8 cellular contexts compared by ENCODE assay signal in genomic region chr6:36547646-36548400, GRCh38. TPM values are rescaled to one million over a fixed set of nuclear protein-coding genes. Genes with fewer than 3 reads are reported as not detected.
DNase-seq lines count a peak whose midpoint lies in the region; ATAC-seq and TF ChIP-seq lines count a peak whose summit lies in the region.

No MANE protein-coding gene starts in this region.

- peaks cover 23% of the 10 kb centered on the region for H3K4me1 ChIP-seq in smooth muscle cell (ENCODE audit: low read depth)

- no peak overlapping the region for H3K9ac ChIP-seq in smooth muscle cell (ENCODE audit: low read depth)

- H3K79me2 ChIP-seq in smooth muscle cell (ENCODE audit: low read depth): peaks cover 41% of the 10 kb centered on the region

- DNase-seq in HFF-Myc (ENCODE audit: extremely low read depth, low read depth): no peak
- no peak for DNase-seq in WERI-Rb-1
- no peak for DNase-seq in foreskin fibroblast
- DNase-seq in smooth muscle cell (lab: John Stamatoyannopoulos, UW; ENCODE audit: unreplicated experiment): no peak
- DNase-seq in T-helper 9 cell: no peak

- H4K20me1 ChIP-seq in smooth muscle cell (ENCODE audit: low read depth): peaks cover 34% of the 10 kb centered on the region

- TF ChIP-seq CTCF in HFF-Myc (IDR thresholded peaks at IDR 0.05; ENCODE audit: low read depth, low read length, missing control alignments): no peak
- no peak for TF ChIP-seq CTCF in WERI-Rb-1 (IDR thresholded peaks at IDR 0.05; ENCODE audit: low read depth, low read length)
- TF ChIP-seq CTCF in foreskin fibroblast (IDR thresholded peaks at IDR 0.05; ENCODE audit: low read depth, low read length): no peak
- no peak for TF ChIP-seq CTCF in smooth muscle cell (IDR thresholded peaks at IDR 0.05; ENCODE audit: borderline replicate concordance, insufficient read depth, poor library complexity, severe bottlenecking)

- peak overlapping the region; percentile 12 for H2AFZ ChIP-seq in smooth muscle cell (ENCODE audit: low read depth)

- no peak overlapping the region; the same call in 1 of the 2 replicates for H3K27ac ChIP-seq in WERI-Rb-1
- no peak overlapping the region for H3K27ac ChIP-seq in smooth muscle cell (ENCODE audit: low read depth)

- peak overlapping the region; percentile 94 for H3K4me2 ChIP-seq in smooth muscle cell

- H3K36me3 ChIP-seq in WERI-Rb-1: peaks cover 14% of the 10 kb centered on the region
- H3K36me3 ChIP-seq in smooth muscle cell (ENCODE audit: low read depth): no peaks in the 10 kb centered on the region

- ATAC-seq in GM18520 (IDR thresholded peaks at IDR 0.05; ENCODE audit: unreplicated experiment) (no peak), HG03175 (IDR thresholded peaks at IDR 0.05; ENCODE audit: unreplicated experiment) (no peak), HG02840 (IDR thresholded peaks at IDR 0.05; ENCODE audit: low FRiP score, unreplicated experiment) (no peak)

- 70% methylated on average over 13 of the region's 13 CpGs for WGBS in smooth muscle cell (ENCODE audit: low lambda C conversion rate)

- peaks cover 8% of the 10 kb centered on the region for H3F3A ChIP-seq in smooth muscle cell (ENCODE audit: low read depth)

- H3K4me3 ChIP-seq in HFF-Myc (replicated peaks; ENCODE audit: low read depth, low read length) (peak overlapping the region; percentile 93), WERI-Rb-1 (ENCODE audit: low read depth, low read length) (peak overlapping the region; percentile 80), foreskin fibroblast (ENCODE audit: low read depth in 1 of 2, low read length in 2 of 2) (peak overlapping the region; percentile 86 to 96), smooth muscle cell (peak overlapping the region; percentile 88)

- no peaks in the 10 kb centered on the region for H3K27me3 ChIP-seq in WERI-Rb-1 (ENCODE audit: insufficient read depth, low read depth, severe bottlenecking)
- no peaks in the 10 kb centered on the region for H3K27me3 ChIP-seq in smooth muscle cell (ENCODE audit: low read depth)

- H3K9me3 ChIP-seq in WERI-Rb-1 (ENCODE audit: severe bottlenecking) (no peaks in the 10 kb centered on the region), smooth muscle cell (replicated peaks; ENCODE audit: low read depth) (no peaks in the 10 kb centered on the region)

RNA-seq across cellular contexts. Expression of gene STK38, which starts 0.5 kb away (rescaled TPM):
- 34.6 and 38.3 TPM in 2 replicates for total RNA-seq in smooth muscle cell
- 30.8 and 34.5 TPM in 2 replicates for polyA plus RNA-seq in smooth muscle cell

RNA-seq across cellular contexts. Expression of gene SRSF3, which starts 46.3 kb away (rescaled TPM):
- total RNA-seq in smooth muscle cell: 158 and 178 TPM in 2 replicates
- polyA plus RNA-seq in smooth muscle cell: 163 and 179 TPM in 2 replicates
